Comparison of ENCODE assay signal across 1 cellular context in genomic region chr22:44277404-44278135, GRCh38.
TF ChIP-seq lines count a peak whose summit lies in the region.

No MANE protein-coding gene starts in this region.

TF ChIP-seq in SK-N-SH treated with all-trans-retinoic acid at 6 μM for 48 hours, 23 proteins besides CTCF, POLR2A, EP300 and RAD21 (continued from another document):
- no peak for TF ChIP-seq ZFP30 (CRISPR knock-in tag; IDR thresholded peaks at IDR 0.05)
- TF ChIP-seq ZNF8 (CRISPR knock-in tag; IDR thresholded peaks at IDR 0.05), result no peak
- no peak for TF ChIP-seq CREB5 (CRISPR knock-in tag; IDR thresholded peaks at IDR 0.05; ENCODE audit: low read depth)
